Comparison of ENCODE assay signal across 1 cellular context in the genomic region with DNA sequence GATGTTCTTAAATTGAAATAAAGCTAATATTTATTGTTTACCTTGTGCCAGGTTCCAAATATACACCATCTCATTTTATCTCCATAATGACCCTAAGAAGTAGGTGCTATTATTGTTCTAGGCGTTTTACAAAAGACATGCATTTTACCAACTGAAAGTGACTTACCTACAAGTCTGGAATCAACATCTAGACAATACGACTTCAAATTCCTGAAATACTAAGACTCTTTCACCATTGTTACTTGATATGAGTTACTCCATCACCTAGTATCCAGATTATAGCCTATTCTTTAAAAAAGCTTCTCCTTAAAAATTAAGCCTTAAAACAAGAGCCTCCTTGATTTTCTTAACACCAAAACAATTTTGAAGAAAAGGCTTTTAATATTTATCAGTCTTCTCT.
TF ChIP-seq lines count a peak whose summit lies in the region.

No MANE protein-coding gene starts in this region.

TF ChIP-seq in GM23338, 12 proteins besides CTCF, POLR2A, EP300 and RAD21 (continued from another document):
- TF ChIP-seq, protein P1, sequence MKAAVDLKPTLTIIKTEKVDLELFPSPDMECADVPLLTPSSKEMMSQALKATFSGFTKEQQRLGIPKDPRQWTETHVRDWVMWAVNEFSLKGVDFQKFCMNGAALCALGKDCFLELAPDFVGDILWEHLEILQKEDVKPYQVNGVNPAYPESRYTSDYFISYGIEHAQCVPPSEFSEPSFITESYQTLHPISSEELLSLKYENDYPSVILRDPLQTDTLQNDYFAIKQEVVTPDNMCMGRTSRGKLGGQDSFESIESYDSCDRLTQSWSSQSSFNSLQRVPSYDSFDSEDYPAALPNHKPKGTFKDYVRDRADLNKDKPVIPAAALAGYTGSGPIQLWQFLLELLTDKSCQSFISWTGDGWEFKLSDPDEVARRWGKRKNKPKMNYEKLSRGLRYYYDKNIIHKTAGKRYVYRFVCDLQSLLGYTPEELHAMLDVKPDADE (IDR thresholded peaks at IDR 0.05) = no peak
- TF ChIP-seq, protein P2, sequence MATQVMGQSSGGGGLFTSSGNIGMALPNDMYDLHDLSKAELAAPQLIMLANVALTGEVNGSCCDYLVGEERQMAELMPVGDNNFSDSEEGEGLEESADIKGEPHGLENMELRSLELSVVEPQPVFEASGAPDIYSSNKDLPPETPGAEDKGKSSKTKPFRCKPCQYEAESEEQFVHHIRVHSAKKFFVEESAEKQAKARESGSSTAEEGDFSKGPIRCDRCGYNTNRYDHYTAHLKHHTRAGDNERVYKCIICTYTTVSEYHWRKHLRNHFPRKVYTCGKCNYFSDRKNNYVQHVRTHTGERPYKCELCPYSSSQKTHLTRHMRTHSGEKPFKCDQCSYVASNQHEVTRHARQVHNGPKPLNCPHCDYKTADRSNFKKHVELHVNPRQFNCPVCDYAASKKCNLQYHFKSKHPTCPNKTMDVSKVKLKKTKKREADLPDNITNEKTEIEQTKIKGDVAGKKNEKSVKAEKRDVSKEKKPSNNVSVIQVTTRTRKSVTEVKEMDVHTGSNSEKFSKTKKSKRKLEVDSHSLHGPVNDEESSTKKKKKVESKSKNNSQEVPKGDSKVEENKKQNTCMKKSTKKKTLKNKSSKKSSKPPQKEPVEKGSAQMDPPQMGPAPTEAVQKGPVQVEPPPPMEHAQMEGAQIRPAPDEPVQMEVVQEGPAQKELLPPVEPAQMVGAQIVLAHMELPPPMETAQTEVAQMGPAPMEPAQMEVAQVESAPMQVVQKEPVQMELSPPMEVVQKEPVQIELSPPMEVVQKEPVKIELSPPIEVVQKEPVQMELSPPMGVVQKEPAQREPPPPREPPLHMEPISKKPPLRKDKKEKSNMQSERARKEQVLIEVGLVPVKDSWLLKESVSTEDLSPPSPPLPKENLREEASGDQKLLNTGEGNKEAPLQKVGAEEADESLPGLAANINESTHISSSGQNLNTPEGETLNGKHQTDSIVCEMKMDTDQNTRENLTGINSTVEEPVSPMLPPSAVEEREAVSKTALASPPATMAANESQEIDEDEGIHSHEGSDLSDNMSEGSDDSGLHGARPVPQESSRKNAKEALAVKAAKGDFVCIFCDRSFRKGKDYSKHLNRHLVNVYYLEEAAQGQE (IDR thresholded peaks at IDR 0.05; ENCODE audit: unreplicated experiment) = no peak
- TF ChIP-seq POLR2AphosphoS5 (IDR thresholded peaks at IDR 0.05; ENCODE audit: low read depth) = no peak
- no peak for TF ChIP-seq NANOG (IDR thresholded peaks at IDR 0.05; ENCODE audit: borderline replicate concordance)
- TF ChIP-seq EZH2 (IDR thresholded peaks at IDR 0.05; ENCODE audit: low read depth, unreplicated experiment) = no peak
- TF ChIP-seq, protein P3, sequence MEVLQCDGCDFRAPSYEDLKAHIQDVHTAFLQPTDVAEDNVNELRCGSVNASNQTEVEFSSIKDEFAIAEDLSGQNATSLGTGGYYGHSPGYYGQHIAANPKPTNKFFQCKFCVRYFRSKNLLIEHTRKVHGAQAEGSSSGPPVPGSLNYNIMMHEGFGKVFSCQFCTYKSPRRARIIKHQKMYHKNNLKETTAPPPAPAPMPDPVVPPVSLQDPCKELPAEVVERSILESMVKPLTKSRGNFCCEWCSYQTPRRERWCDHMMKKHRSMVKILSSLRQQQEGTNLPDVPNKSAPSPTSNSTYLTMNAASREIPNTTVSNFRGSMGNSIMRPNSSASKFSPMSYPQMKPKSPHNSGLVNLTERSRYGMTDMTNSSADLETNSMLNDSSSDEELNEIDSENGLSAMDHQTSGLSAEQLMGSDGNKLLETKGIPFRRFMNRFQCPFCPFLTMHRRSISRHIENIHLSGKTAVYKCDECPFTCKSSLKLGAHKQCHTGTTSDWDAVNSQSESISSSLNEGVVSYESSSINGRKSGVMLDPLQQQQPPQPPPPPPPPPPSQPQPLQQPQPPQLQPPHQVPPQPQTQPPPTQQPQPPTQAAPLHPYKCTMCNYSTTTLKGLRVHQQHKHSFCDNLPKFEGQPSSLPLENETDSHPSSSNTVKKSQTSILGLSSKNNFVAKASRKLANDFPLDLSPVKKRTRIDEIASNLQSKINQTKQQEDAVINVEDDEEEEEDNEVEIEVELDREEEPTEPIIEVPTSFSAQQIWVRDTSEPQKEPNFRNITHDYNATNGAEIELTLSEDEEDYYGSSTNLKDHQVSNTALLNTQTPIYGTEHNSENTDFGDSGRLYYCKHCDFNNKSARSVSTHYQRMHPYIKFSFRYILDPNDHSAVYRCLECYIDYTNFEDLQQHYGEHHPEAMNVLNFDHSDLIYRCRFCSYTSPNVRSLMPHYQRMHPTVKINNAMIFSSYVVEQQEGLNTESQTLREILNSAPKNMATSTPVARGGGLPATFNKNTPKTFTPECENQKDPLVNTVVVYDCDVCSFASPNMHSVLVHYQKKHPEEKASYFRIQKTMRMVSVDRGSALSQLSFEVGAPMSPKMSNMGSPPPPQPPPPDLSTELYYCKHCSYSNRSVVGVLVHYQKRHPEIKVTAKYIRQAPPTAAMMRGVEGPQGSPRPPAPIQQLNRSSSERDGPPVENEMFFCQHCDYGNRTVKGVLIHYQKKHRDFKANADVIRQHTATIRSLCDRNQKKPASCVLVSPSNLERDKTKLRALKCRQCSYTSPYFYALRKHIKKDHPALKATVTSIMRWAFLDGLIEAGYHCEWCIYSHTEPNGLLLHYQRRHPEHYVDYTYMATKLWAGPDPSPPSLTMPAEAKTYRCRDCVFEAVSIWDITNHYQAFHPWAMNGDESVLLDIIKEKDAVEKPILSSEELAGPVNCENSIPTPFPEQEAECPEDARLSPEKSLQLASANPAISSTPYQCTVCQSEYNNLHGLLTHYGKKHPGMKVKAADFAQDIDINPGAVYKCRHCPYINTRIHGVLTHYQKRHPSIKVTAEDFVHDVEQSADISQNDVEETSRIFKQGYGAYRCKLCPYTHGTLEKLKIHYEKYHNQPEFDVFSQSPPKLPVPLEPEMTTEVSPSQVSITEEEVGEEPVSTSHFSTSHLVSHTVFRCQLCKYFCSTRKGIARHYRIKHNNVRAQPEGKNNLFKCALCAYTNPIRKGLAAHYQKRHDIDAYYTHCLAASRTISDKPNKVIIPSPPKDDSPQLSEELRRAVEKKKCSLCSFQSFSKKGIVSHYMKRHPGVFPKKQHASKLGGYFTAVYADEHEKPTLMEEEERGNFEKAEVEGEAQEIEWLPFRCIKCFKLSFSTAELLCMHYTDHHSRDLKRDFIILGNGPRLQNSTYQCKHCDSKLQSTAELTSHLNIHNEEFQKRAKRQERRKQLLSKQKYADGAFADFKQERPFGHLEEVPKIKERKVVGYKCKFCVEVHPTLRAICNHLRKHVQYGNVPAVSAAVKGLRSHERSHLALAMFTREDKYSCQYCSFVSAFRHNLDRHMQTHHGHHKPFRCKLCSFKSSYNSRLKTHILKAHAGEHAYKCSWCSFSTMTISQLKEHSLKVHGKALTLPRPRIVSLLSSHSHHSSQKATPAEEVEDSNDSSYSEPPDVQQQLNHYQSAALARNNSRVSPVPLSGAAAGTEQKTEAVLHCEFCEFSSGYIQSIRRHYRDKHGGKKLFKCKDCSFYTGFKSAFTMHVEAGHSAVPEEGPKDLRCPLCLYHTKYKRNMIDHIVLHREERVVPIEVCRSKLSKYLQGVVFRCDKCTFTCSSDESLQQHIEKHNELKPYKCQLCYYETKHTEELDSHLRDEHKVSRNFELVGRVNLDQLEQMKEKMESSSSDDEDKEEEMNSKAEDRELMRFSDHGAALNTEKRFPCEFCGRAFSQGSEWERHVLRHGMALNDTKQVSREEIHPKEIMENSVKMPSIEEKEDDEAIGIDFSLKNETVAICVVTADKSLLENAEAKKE (CRISPR knock-in tag; IDR thresholded peaks at IDR 0.05) = no peak
- TF ChIP-seq ZNF114 (CRISPR knock-in tag; IDR thresholded peaks at IDR 0.05) = no peak
- no peak for TF ChIP-seq ZNF331 (CRISPR knock-in tag; IDR thresholded peaks at IDR 0.05; ENCODE audit: low read depth)
- no peak for TF ChIP-seq STAT1 (IDR thresholded peaks at IDR 0.05; ENCODE audit: unreplicated experiment)
